14 cellular contexts compared by ENCODE assay signal in genomic region chr9:137157618-137158502, GRCh38. TPM values are rescaled to one million over a fixed set of nuclear protein-coding genes. Genes with fewer than 3 reads are reported as not detected.
DNase-seq lines count a peak whose midpoint lies in the region; ATAC-seq and TF ChIP-seq lines count a peak whose summit lies in the region.
"Had no signal": no experiment of that assay in that cellular context is flagged by ENCODE, and none has a peak within 500 bp of the region (broad histone marks: within the 10 kb centered on the region; RNA-seq: fewer than 3 reads in every experiment).

No MANE protein-coding gene starts in this region.

- RAD21 ChIA-PET in HCT116 (lab: Charles Lee; ENCODE audit: low non-redundant PET in 1 of 2, low total read pairs in 2 of 2, uncharacterized antibody in 2 of 2, unreplicated experiment in 2 of 2) = no interaction called here

- no peak overlapping the region for H3K14ac ChIP-seq in trophoblast cell (ENCODE audit: low read length)

- no peak for TF ChIP-seq POLR2A in HCT116 (IDR thresholded peaks at IDR 0.05; ENCODE audit: borderline replicate concordance, extremely low read depth, insufficient read depth, insufficient read length)

- H3K9me3 ChIP-seq in HCT116 (ENCODE audit: control insufficient read depth in 1 of 2, insufficient read depth in 1 of 2, low read depth in 1 of 2, low read length in 2 of 2) (no peaks in the 10 kb centered on the region; a peak in 1 of 4 replicates), trophoblast cell (ENCODE audit: insufficient read depth, low read depth, low read length) (peaks cover 34% of the 10 kb centered on the region)

- CTCF ChIA-PET in HCT116 (lab: Charles Lee) = interaction anchor here (1.2 kb wide), 1 partner anchor 79 kb away, joined by 3 read pairs; no protein-coding TSS in a partner anchor

- peaks cover 3 to 42% of the 10 kb centered on the region in 2 experiments; a peak in 3 of 4 replicates for H3K4me1 ChIP-seq in HCT116 (ENCODE audit: control insufficient read depth in 1 of 2, insufficient read depth in 2 of 2, low read length in 2 of 2)
- no peaks in the 10 kb centered on the region for H3K4me1 ChIP-seq in trophoblast cell (ENCODE audit: control insufficient read depth in 1 of 2, insufficient read depth in 2 of 2, low read length in 2 of 2)

- intact Hi-C loops in HCT116 (cut with micrococcal nuclease) = no loop called here
- intact Hi-C loops in left ventricle myocardium superior (cut with micrococcal nuclease) = no loop called here

- H3K4me3 ChIP-seq in HCT116 (replicated peaks in 1 of 2; ENCODE audit: low read depth in 1 of 2, low read length in 2 of 2) = no peak overlapping the region
- H3K4me3 ChIP-seq in trophoblast cell (ENCODE audit: low read depth, low read length) = peak overlapping the region; percentile 21

- H3K18ac ChIP-seq in trophoblast cell (ENCODE audit: low read length) = no peak overlapping the region

- H4K12ac ChIP-seq in trophoblast cell (ENCODE audit: low read depth, low read length) = no peak overlapping the region

- no peak overlapping the region for H2BK120ac ChIP-seq in trophoblast cell (ENCODE audit: insufficient read depth, low read length, poor library complexity)

- no peak overlapping the region for H2BK12ac ChIP-seq in trophoblast cell (ENCODE audit: low read length)

- no peak overlapping the region for H4K8ac ChIP-seq in trophoblast cell (ENCODE audit: low read depth, low read length)

- H3K4me2 ChIP-seq in HCT116 (ENCODE audit: low read length) = no peak overlapping the region
- H3K4me2 ChIP-seq in trophoblast cell (ENCODE audit: low read length) = no peak overlapping the region

- H3K9me2 ChIP-seq in HCT116 (ENCODE audit: insufficient read depth) = no peaks in the 10 kb centered on the region

- no peak overlapping the region for H2AK5ac ChIP-seq in trophoblast cell (ENCODE audit: low read length)

- H3K27me3 ChIP-seq in HCT116 (ENCODE audit: insufficient read depth, low read length) = no peaks in the 10 kb centered on the region
- H3K27me3 ChIP-seq in trophoblast cell (ENCODE audit: insufficient read depth, low read length) = peaks cover 43% of the 10 kb centered on the region

- WGBS in trophoblast cell (ENCODE audit: extremely low coverage, insufficient coverage, insufficient read length) = no CpG with 5 or more reads among the region's 24 CpGs

- H3K9ac ChIP-seq in HCT116 (ENCODE audit: low read length) (no peak overlapping the region), trophoblast cell (ENCODE audit: low read length) (no peak overlapping the region)

- no peak overlapping the region for H2AFZ ChIP-seq in HCT116 (ENCODE audit: low read depth, low read length, poor library complexity, severe bottlenecking)
- no peak overlapping the region for H2AFZ ChIP-seq in trophoblast cell (ENCODE audit: insufficient read depth, low read length, poor library complexity)

- POLR2A ChIA-PET in HCT116 (lab: Charles Lee) = interaction anchor here (0.6 to 0.7 kb wide), 2 partner anchors 25 to 43 kb away, joined by 3 to 5 read pairs; partner anchors contain the start of gene TPRN

- no peaks in the 10 kb centered on the region for H4K20me1 ChIP-seq in HCT116 (ENCODE audit: insufficient read depth)

- no peak for TF ChIP-seq RAD21 in HCT116 (IDR thresholded peaks at IDR 0.05; ENCODE audit: low read depth)

- H3K79me2 ChIP-seq in HCT116 (ENCODE audit: insufficient read depth, low read length) (no peaks in the 10 kb centered on the region), trophoblast cell (ENCODE audit: control insufficient read depth, insufficient read depth, low read length, poor library complexity) (no peaks in the 10 kb centered on the region)

- no peak overlapping the region for H3K4ac ChIP-seq in trophoblast cell (ENCODE audit: low read depth, low read length)

- DNase-seq in HCT116 (ENCODE audit: low read depth, low spot score) (no peak), trophoblast cell (no peak), left ventricle myocardium superior (no peak), NCI-H2029 (lab: John Stamatoyannopoulos, UW) (no peak)
- DNase-seq: KG1, mammary epithelial cell, SIG-M5, T1000 had no signal

- H2BK5ac ChIP-seq in trophoblast cell (ENCODE audit: low read depth, low read length, poor library complexity) = no peak overlapping the region

- no TSS peak for BruUV-seq in HCT116 (replicated peaks; lab: Mats Ljungman, UMichigan)

- H3K27ac ChIP-seq in HCT116 (ENCODE audit: low read depth, low read length) (peak overlapping the region; percentile 42; the same call in 1 of the 2 replicates), angular gyrus (ENCODE audit: low read depth, low read length) (peak overlapping the region; percentile 31), trophoblast cell (ENCODE audit: low read depth, low read length) (no peak overlapping the region)

- no peak for ATAC-seq in HCT116
- ATAC-seq in left ventricle myocardium superior = no peak

- TF ChIP-seq CTCF in HCT116 (IDR thresholded peaks at IDR 0.05 in 2 of 3, conservative IDR thresholded peaks at IDR 0.05 in 1 of 3; ENCODE audit: borderline replicate concordance in 1 of 3, insufficient read depth in 1 of 3, low read depth in 2 of 3, low read length in 2 of 3) = no peak

- no peaks in the 10 kb centered on the region for H3K79me1 ChIP-seq in trophoblast cell (ENCODE audit: low read length)

- H3K36me3 ChIP-seq in HCT116 (ENCODE audit: control insufficient read depth in 1 of 2, insufficient read depth in 2 of 2, low read length in 2 of 2) (no peaks in the 10 kb centered on the region), trophoblast cell (ENCODE audit: control insufficient read depth in 1 of 2, insufficient read depth in 2 of 2, low read length in 2 of 2) (no peaks in the 10 kb centered on the region)

- no peak overlapping the region for H3K23ac ChIP-seq in trophoblast cell (ENCODE audit: low read length)

- H4K91ac ChIP-seq in trophoblast cell (ENCODE audit: low read depth, low read length) = no peak overlapping the region

TF ChIP-seq in HCT116, 20 proteins besides CTCF, POLR2A, EP300 and RAD21:
- no peak for TF ChIP-seq SP1 (IDR thresholded peaks at IDR 0.05; ENCODE audit: low read depth)
- TF ChIP-seq YY1 (IDR thresholded peaks at IDR 0.05; ENCODE audit: extremely low read depth, insufficient replicate concordance, low read depth, low read length) = no peak
- no peak for TF ChIP-seq CBX3 (IDR thresholded peaks at IDR 0.05; ENCODE audit: low read depth)
- TF ChIP-seq EGR1 (IDR thresholded peaks at IDR 0.05; ENCODE audit: low read depth) = no peak
- TF ChIP-seq ELF1 (IDR thresholded peaks at IDR 0.05; ENCODE audit: borderline replicate concordance, low read depth) = no peak
- no peak for TF ChIP-seq EZH2phosphoT487 (IDR thresholded peaks at IDR 0.05; ENCODE audit: borderline replicate concordance)
- no peak for TF ChIP-seq FOSL1 (IDR thresholded peaks at IDR 0.05; ENCODE audit: low read depth)
- no peak for TF ChIP-seq ZNF274 (IDR thresholded peaks at IDR 0.05; ENCODE audit: low read depth, low read length)
- no peak for TF ChIP-seq SIN3A (IDR thresholded peaks at IDR 0.05; ENCODE audit: low read depth)
- TF ChIP-seq JUND (IDR thresholded peaks at IDR 0.05) = no peak
- TF ChIP-seq ATF3 (IDR thresholded peaks at IDR 0.05) = no peak
- TF ChIP-seq POLR2AphosphoS5 (IDR thresholded peaks at IDR 0.05; ENCODE audit: low read depth, low read length) = no peak
- TF ChIP-seq SRF (IDR thresholded peaks at IDR 0.05; ENCODE audit: low read depth) = no peak
- TF ChIP-seq ZBTB33 (IDR thresholded peaks at IDR 0.05; ENCODE audit: extremely low read depth, insufficient replicate concordance, low read length) = no peak
- no peak for TF ChIP-seq EZH2 (IDR thresholded peaks at IDR 0.05)
TF ChIP-seq in HCT116: peak in this region for 0.

RNA-seq across cellular contexts. Expression of gene LRRC26, which starts 12.0 kb away (rescaled TPM):
- 2.4 TPM for total RNA-seq in HCT116 (2021; ENCODE audit: unreplicated experiment)
- polyA plus RNA-seq in HCT116 (2012) = 2.1 and 2.9 TPM in 2 replicates
- not detected in 2 replicates for polyA plus RNA-seq in trophoblast cell (2013)
- total RNA-seq in left ventricle myocardium superior = not detected
- total RNA-seq: activated CD4-positive, alpha-beta memory T cell treated with anti-CD3 and anti-CD28 coated beads for 36 hours; activated T-cell treated with anti-CD3 and anti-CD28 coated beads, Interleukin-2, amount 50 U/mL, for 72 hours; CD8-positive, alpha-beta T cell; glomerular endothelial cell; renal cortical epithelial cell had no signal
- polyA plus RNA-seq: mammary epithelial cell had no signal

RNA-seq across cellular contexts. Expression of gene TMEM210, which starts 14.0 kb away (rescaled TPM):
- total RNA-seq in HCT116 (2021; ENCODE audit: unreplicated experiment) = not detected
- not detected in 2 replicates for polyA plus RNA-seq in HCT116 (2012)
- polyA plus RNA-seq in trophoblast cell (2013) = not detected in 2 replicates
- total RNA-seq in left ventricle myocardium superior = not detected
- total RNA-seq: activated CD4-positive, alpha-beta memory T cell treated with anti-CD3 and anti-CD28 coated beads for 36 hours; CD8-positive, alpha-beta T cell; glomerular endothelial cell; mammary epithelial cell; renal cortical epithelial cell had no signal
- polyA plus RNA-seq: mammary epithelial cell had no signal

RNA-seq across cellular contexts. Expression of gene GRIN1, which starts 18.9 kb away (rescaled TPM):
- total RNA-seq in HCT116 (2021; ENCODE audit: unreplicated experiment) (23.1 TPM), left ventricle myocardium superior (not detected)
- 8.6 and 12.5 TPM in 2 replicates for polyA plus RNA-seq in HCT116 (2012)
- polyA plus RNA-seq in trophoblast cell (2013) = 0.10 and 0.16 TPM in 2 replicates
- total RNA-seq: activated CD4-positive, alpha-beta memory T cell treated with anti-CD3 and anti-CD28 coated beads for 36 hours; CD8-positive, alpha-beta T cell; glomerular endothelial cell had no signal

RNA-seq across cellular contexts. Expression of gene ANAPC2, which starts 30.5 kb away (rescaled TPM):
- 75.5 TPM for total RNA-seq in HCT116 (2021; ENCODE audit: unreplicated experiment)
- 54.9 and 61.4 TPM in 2 replicates for polyA plus RNA-seq in HCT116 (2012)
- 22.5 and 23.1 TPM in 2 replicates for polyA plus RNA-seq in trophoblast cell (2013)
- 38.2 TPM for total RNA-seq in left ventricle myocardium superior

RNA-seq across cellular contexts. Expression of gene SSNA1, which starts 30.6 kb away (rescaled TPM):
- total RNA-seq in HCT116 (2021; ENCODE audit: unreplicated experiment) = 84.7 TPM
- polyA plus RNA-seq in HCT116 (2012) = 101 and 102 TPM in 2 replicates
- polyA plus RNA-seq in trophoblast cell (2013) = 58.2 and 59.7 TPM in 2 replicates
- total RNA-seq in left ventricle myocardium superior = 77.7 TPM

Comparison
In these comparisons a context has a peak if more than half of its experiments do, and no peak if none do; other contexts are left out.
1. RNA of gene GRIN1, which starts 18.9 kb away (total RNA-seq): 23.1 TPM in HCT116 (single experiment); not detected in left ventricle myocardium superior (single experiment); every median in the first group is over 10 times any median in the second.